ENCODE assay signal across 1 cellular context in genomic region chr17:76998839-76999238, GRCh38.
TF ChIP-seq lines count a peak whose summit lies in the region.

No MANE protein-coding gene starts in this region.

TF ChIP-seq in HepG2, 621 proteins besides CTCF, POLR2A, EP300 and RAD21 (continued from another document and continues in another):
- TF ChIP-seq ZBTB49 (CRISPR knock-in tag; IDR thresholded peaks at IDR 0.05; ENCODE audit: borderline replicate concordance) (no peak), ZNF367 (CRISPR knock-in tag; IDR thresholded peaks at IDR 0.05; ENCODE audit: borderline replicate concordance) (no peak), DBP (CRISPR knock-in tag; IDR thresholded peaks at IDR 0.05; ENCODE audit: not compliant biosample characterization) (no peak), ONECUT2 (CRISPR knock-in tag; IDR thresholded peaks at IDR 0.05) (no peak), IKZF5 (CRISPR knock-in tag; IDR thresholded peaks at IDR 0.05) (peak; percentile 35; the same call in 1 of the 2 replicates), ZFY (CRISPR knock-in tag; IDR thresholded peaks at IDR 0.05) (no peak), ZBTB7B (CRISPR knock-in tag; IDR thresholded peaks at IDR 0.05) (peak; percentile 64; the same call in 1 of the 2 replicates), ZNF691 (CRISPR knock-in tag; IDR thresholded peaks at IDR 0.05; ENCODE audit: borderline replicate concordance, low read depth) (no peak), SRSF4 (IDR thresholded peaks at IDR 0.05; ENCODE audit: low read depth, low read length, poor library complexity, severe bottlenecking) (no peak), FOSL2 (CRISPR knock-in tag; IDR thresholded peaks at IDR 0.05) (peak; percentile 63; the same call in 1 of the 2 replicates), ZBTB40 (IDR thresholded peaks at IDR 0.05) (no peak), ZBTB40 (CRISPR knock-in tag; IDR thresholded peaks at IDR 0.05) (no peak), REST (IDR thresholded peaks at IDR 0.05; ENCODE audit: borderline replicate concordance in 1 of 2, low read depth in 1 of 2, low read length in 2 of 2) (no peak), KDM6A (CRISPR knock-in tag; IDR thresholded peaks at IDR 0.05; ENCODE audit: low read depth) (0 out of 2 replicates have a peak, but pooled peaks have one; percentile 20), SAFB2 (CRISPR knock-in tag; IDR thresholded peaks at IDR 0.05; ENCODE audit: borderline replicate concordance, low read depth) (no peak), TFDP1 (CRISPR knock-in tag; IDR thresholded peaks at IDR 0.05; ENCODE audit: borderline replicate concordance) (no peak; the same call in 1 of the 2 replicates), TEAD3 (CRISPR knock-in tag; optimal IDR thresholded peaks at IDR 0.05; ENCODE audit: borderline replicate concordance) (peak; percentile 66), CEBPZ (IDR thresholded peaks at IDR 0.05; ENCODE audit: low read length) (no peak), NFIB (CRISPR knock-in tag; IDR thresholded peaks at IDR 0.05; ENCODE audit: borderline replicate concordance) (no peak), GLMP (CRISPR knock-in tag; IDR thresholded peaks at IDR 0.05; ENCODE audit: borderline replicate concordance) (no peak), ZNF138 (CRISPR knock-in tag; IDR thresholded peaks at IDR 0.05; ENCODE audit: low read depth) (no peak), SOX5 (CRISPR knock-in tag; IDR thresholded peaks at IDR 0.05; ENCODE audit: borderline replicate concordance) (peak; percentile 65; the same call in 1 of the 2 replicates), FOXA3 (CRISPR knock-in tag; IDR thresholded peaks at IDR 0.05) (0 out of 2 replicates have a peak, but pooled peaks have one; percentile 8), ZNF597 (CRISPR knock-in tag; IDR thresholded peaks at IDR 0.05) (no peak), ZNF749 (CRISPR knock-in tag; IDR thresholded peaks at IDR 0.05; ENCODE audit: borderline replicate concordance) (no peak), NCOA5 (CRISPR knock-in tag; IDR thresholded peaks at IDR 0.05) (no peak), KDM3A (CRISPR knock-in tag; IDR thresholded peaks at IDR 0.05; ENCODE audit: low read depth) (no peak)
